Comparison of ENCODE assay signal across 8 cellular contexts in the genomic region with DNA sequence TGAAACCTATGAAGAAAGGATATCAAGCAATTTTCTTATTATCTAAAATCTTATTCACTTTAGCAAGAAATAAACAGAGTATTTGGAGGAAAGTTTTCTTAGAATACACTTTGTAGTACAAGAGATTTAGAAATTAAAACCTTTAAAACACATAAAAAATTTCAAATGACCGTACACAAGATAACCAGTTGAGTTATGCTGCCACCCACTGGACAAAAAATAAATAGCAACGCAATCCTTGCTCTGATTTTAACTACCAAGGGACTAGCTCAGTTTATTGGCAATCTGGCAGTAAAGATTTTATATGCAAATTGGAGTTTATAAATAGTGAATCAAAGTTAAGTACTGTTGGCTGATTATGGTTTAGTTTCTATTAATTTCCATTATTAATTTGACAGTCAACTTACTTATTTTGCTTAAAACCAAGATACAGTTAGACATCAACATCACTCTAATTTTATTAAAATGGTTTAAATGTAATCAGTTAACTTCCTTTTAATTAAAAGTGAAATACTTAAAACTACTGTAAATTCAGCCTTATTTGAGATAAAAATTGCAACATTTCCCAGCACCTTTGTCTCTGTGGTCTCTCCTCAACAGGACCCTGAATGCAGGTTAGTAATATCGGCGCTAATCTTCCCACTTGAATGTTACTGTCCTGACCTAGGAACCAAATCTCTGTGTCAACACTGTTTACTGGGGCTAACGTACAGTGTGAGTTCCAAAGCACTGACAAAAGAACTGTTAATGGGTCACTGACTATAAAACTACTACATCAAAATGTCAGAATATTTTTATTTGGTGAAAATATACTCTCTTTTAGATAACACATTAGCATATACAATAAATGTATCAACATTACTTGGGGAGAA. TPM values are rescaled to one million over a fixed set of nuclear protein-coding genes. Genes with fewer than 3 reads are reported as not detected.
DNase-seq lines count a peak whose midpoint lies in the region; ATAC-seq and TF ChIP-seq lines count a peak whose summit lies in the region.

No MANE protein-coding gene starts in this region.

- TF ChIP-seq CTCF in GM13977 (IDR thresholded peaks at IDR 0.05; ENCODE audit: extremely low read depth, insufficient read depth, missing control alignments) (peak; percentile 69), epithelial cell of proximal tubule (conservative IDR thresholded peaks at IDR 0.05; ENCODE audit: low read depth, low read length) (peak; percentile 79), neutrophil (IDR thresholded peaks at IDR 0.05) (peak; percentile 87), vagina (IDR thresholded peaks at IDR 0.05) (peak; percentile 66 to 83 (median 68))

- no peaks in the 10 kb centered on the region for H3K36me3 Mint-ChIP-seq in activated CD4-positive, alpha-beta memory T cell treated with anti-CD3 and anti-CD28 coated beads for 36 hours

- no peak for ATAC-seq in GM21515 (IDR thresholded peaks at IDR 0.05; ENCODE audit: unreplicated experiment)

- H3K4me3 ChIP-seq in epithelial cell of proximal tubule (ENCODE audit: low read depth, low read length) (no peak overlapping the region), neutrophil (ENCODE audit: low read depth in 1 of 2, low read length in 1 of 2) (no peak overlapping the region), vagina (no peak overlapping the region)

- CTCF ChIA-PET in activated CD4-positive, alpha-beta memory T cell treated with anti-CD3 and anti-CD28 coated beads for 36 hours (lab: Charles Lee): interaction anchor here (0.6 to 5.4 kb wide), 23 partner anchors 10 to 163 kb away, joined by 3 to 103 read pairs (median 4); partner anchors contain the start of gene CACUL1

- H3K27me3 Mint-ChIP-seq in activated CD4-positive, alpha-beta memory T cell treated with anti-CD3 and anti-CD28 coated beads for 36 hours: no peaks in the 10 kb centered on the region

- H3K4me1 ChIP-seq in neutrophil (ENCODE audit: control insufficient read depth in 1 of 2, insufficient read depth in 1 of 2, low read depth in 1 of 2, low read length in 1 of 2): peaks cover 1 to 17% of the 10 kb centered on the region in 2 experiments
- H3K4me1 ChIP-seq in vagina: peaks cover 28% of the 10 kb centered on the region

- DNase-seq in Ammon's horn (ENCODE audit: low spot score): peak; percentile 66
- DNase-seq in GM13977 (ENCODE audit: low spot score): peak; percentile 45
- peak; percentile 2 for DNase-seq in NCI-H146 treated with DMSO at 0.1 percent for 48 hours (lab: John Stamatoyannopoulos, UW; ENCODE audit: unreplicated experiment)
- DNase-seq in activated CD4-positive, alpha-beta memory T cell treated with anti-CD3 and anti-CD28 coated beads for 36 hours: peak; percentile 47
- no peak for DNase-seq in epithelial cell of proximal tubule (ENCODE audit: low read depth)
- DNase-seq in vagina (ENCODE audit: extremely low spot score in 2 of 2): no peak

- H3K4me1 Mint-ChIP-seq in activated CD4-positive, alpha-beta memory T cell treated with anti-CD3 and anti-CD28 coated beads for 36 hours (ENCODE audit: low read depth): no peaks in the 10 kb centered on the region

- in situ Hi-C loops in GM13977 (cut with MboI; ENCODE audit: low pct_unique_long_range_greater_than_20kb, low sequenced_read_pairs, unreplicated experiment): no loop called here

- H3K9me3 Mint-ChIP-seq in activated CD4-positive, alpha-beta memory T cell treated with anti-CD3 and anti-CD28 coated beads for 36 hours: no peaks in the 10 kb centered on the region

- H3K9me3 ChIP-seq in neutrophil: no peaks in the 10 kb centered on the region
- H3K9me3 ChIP-seq in vagina: no peaks in the 10 kb centered on the region

- H3K27ac ChIP-seq in neutrophil: peak overlapping the region; percentile 62
- H3K27ac ChIP-seq in vagina: no peak overlapping the region

- no peak overlapping the region for H3K4me3 Mint-ChIP-seq in activated CD4-positive, alpha-beta memory T cell treated with anti-CD3 and anti-CD28 coated beads for 36 hours

- POLR2A ChIA-PET in activated CD4-positive, alpha-beta memory T cell treated with anti-CD3 and anti-CD28 coated beads for 36 hours (lab: Charles Lee): no interaction called here

- TF ChIP-seq POLR2A in vagina (IDR thresholded peaks at IDR 0.05): no peak

- intact Hi-C loops in activated CD4-positive, alpha-beta memory T cell treated with anti-CD3 and anti-CD28 coated beads for 36 hours (cut with micrococcal nuclease): loop anchor here (1.0 to 2.0 kb wide), 2 partner anchors 130 to 153 kb away; no protein-coding TSS in a partner anchor
- intact Hi-C loops in vagina (cut with DNase I): no loop called here

- H3K36me3 ChIP-seq in neutrophil: peaks cover 17% of the 10 kb centered on the region
- no peaks in the 10 kb centered on the region for H3K36me3 ChIP-seq in vagina

- H3K27me3 ChIP-seq in neutrophil (no peaks in the 10 kb centered on the region), vagina (no peaks in the 10 kb centered on the region)

- H3K27ac Mint-ChIP-seq in activated CD4-positive, alpha-beta memory T cell treated with anti-CD3 and anti-CD28 coated beads for 36 hours: no peak overlapping the region

RNA-seq across cellular contexts. Expression of gene CACUL1, which starts 33.5 kb away (rescaled TPM):
- total RNA-seq in activated CD4-positive, alpha-beta memory T cell treated with anti-CD3 and anti-CD28 coated beads for 36 hours: 10 to 100 TPM; 24.0 to 24.4 TPM
- total RNA-seq in epithelial cell of proximal tubule: 19.8 and 23.2 TPM in 2 replicates
- 13.8 TPM for total RNA-seq in vagina

Comparison
In these comparisons a context has a peak if more than half of its experiments do, and no peak if none do; other contexts are left out.
1. DNase-seq: peak in Ammon's horn (single experiment), GM13977 (single experiment), NCI-H146 treated with DMSO at 0.1 percent for 48 hours (single experiment) and activated CD4-positive, alpha-beta memory T cell treated with anti-CD3 and anti-CD28 coated beads for 36 hours (single experiment); none in epithelial cell of proximal tubule (single experiment) and vagina (0 of 2).
2. Peak in every context shown above with its lines, with median percentiles within 50 percentile points of each other: CTCF ChIP-seq.